ENCODE assay signal across 14 cellular contexts in the genomic region with DNA sequence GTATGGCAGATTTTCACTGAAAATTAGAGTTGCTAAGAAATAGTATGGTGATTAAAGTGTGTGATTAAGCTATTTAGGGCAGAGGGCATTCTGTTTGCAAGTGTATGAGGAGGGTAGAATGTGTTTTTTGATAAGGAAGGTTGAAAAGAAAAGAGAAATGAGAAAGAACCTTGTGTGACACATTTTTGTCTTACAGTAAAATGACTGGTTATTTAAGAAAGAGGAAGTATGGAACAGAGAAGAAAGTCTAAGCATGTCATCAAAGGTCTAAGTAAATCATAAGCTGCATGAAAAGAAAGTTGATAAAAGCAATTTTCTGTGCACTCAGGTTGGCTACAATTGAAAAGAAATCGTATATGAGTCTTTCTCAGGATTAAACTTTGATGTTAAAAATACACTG. TPM values are rescaled to one million over a fixed set of nuclear protein-coding genes. Genes with fewer than 3 reads are reported as not detected.
DNase-seq lines count a peak whose midpoint lies in the region; ATAC-seq, FAIRE-seq and TF ChIP-seq lines count a peak whose summit lies in the region.
"Had no signal": no experiment of that assay in that cellular context is flagged by ENCODE, and none has a peak within 500 bp of the region (broad histone marks: within the 10 kb centered on the region; RNA-seq: fewer than 3 reads in every experiment).

No MANE protein-coding gene starts in this region.

- CTCF ChIA-PET in HepG2 (lab: Yijun Ruan, JAX; ENCODE audit: low intra/inter-chr PET ratio, low total read pairs) = no interaction called here

- no peaks in the 10 kb centered on the region for H3K9me3 ChIP-seq in HepG2 (ENCODE audit: low read length)
- H3K9me3 ChIP-seq: Caco-2 had no signal

- H3K79me2 ChIP-seq in HepG2 (ENCODE audit: insufficient read depth, low read length) = no peaks in the 10 kb centered on the region

- peaks cover 3% of the 10 kb centered on the region; the same call in 1 of the 2 replicates for H3K4me1 ChIP-seq in HepG2 (ENCODE audit: insufficient read depth, low read length)
- H3K4me1 ChIP-seq: Caco-2 had no signal

- in situ Hi-C loops in HepG2 (cut with HindIII; ENCODE audit: extremely low pct_ligation_motif_present, low pct_unique_long_range_greater_than_20kb) = no loop called here

- H3K4me3 Mint-ChIP-seq in CD14-positive monocyte = peak overlapping the region in 1 of 2 donors; percentile 77
- H3K4me3 Mint-ChIP-seq: brain had no signal

- no peaks in the 10 kb centered on the region for H3K36me3 ChIP-seq in HepG2 (replicated peaks in 1 of 2; ENCODE audit: control insufficient read depth in 1 of 2, insufficient read depth in 2 of 2, low read length in 2 of 2)

- H3K4me3 ChIP-seq in NB4 (ENCODE audit: low read depth, low read length) (no peak overlapping the region), HepG2 (replicated peaks in 1 of 3; ENCODE audit: insufficient read depth in 1 of 3, low read depth in 2 of 3, low read length in 3 of 3) (no peak overlapping the region)
- H3K4me3 ChIP-seq: K562 had no signal

- no peak overlapping the region for H3K27ac ChIP-seq in HepG2 (ENCODE audit: extremely low read length, insufficient read depth, low read length)

- TF ChIP-seq RAD21 in HepG2 (CRISPR knock-in tag; IDR thresholded peaks at IDR 0.05) = no peak

- H3K27ac Mint-ChIP-seq in CD14-positive monocyte = peak overlapping the region; percentile 46 to 88 (median 83)

- 10% methylated on average over 1 of the region's 1 CpG for WGBS in HepG2 (ENCODE audit: low lambda C conversion rate)

- TF ChIP-seq POLR2A in NB4 (IDR thresholded peaks at IDR 0.05; ENCODE audit: extremely low read depth, insufficient read length) (no peak), HepG2 (IDR thresholded peaks at IDR 0.05; ENCODE audit: insufficient read depth in 1 of 2, low read depth in 2 of 2, low read length in 2 of 2) (no peak)

- peaks cover 0 to 22% of the 10 kb centered on the region in 2 experiments; a peak in 2 of 5 replicates for H3K27me3 ChIP-seq in HepG2 (ENCODE audit: control insufficient read depth in 1 of 2, insufficient read depth in 2 of 2, low read length in 2 of 2)

- peaks cover 11 to 14% of the 10 kb centered on the region in 2 donors for H3K36me3 Mint-ChIP-seq in CD14-positive monocyte
- H3K36me3 Mint-ChIP-seq: brain had no signal

- TF ChIP-seq EP300 in HepG2 (IDR thresholded peaks at IDR 0.05; ENCODE audit: low read depth in 2 of 2, low read length in 2 of 2) (no peak), HepG2 (CRISPR knock-in tag; IDR thresholded peaks at IDR 0.05; ENCODE audit: borderline replicate concordance) (no peak)

- no peak overlapping the region for H3K9ac ChIP-seq in HepG2 (ENCODE audit: insufficient read depth, low read depth, low read length)

- peaks cover 31% of the 10 kb centered on the region for H3K4me1 Mint-ChIP-seq in CD14-positive monocyte

- H3K27me3 Mint-ChIP-seq in CD14-positive monocyte (ENCODE audit: low read depth in 3 of 3) = no peaks in the 10 kb centered on the region
- H3K27me3 Mint-ChIP-seq: brain had no signal

- H3K4me2 ChIP-seq in HepG2 (ENCODE audit: low read depth, low read length) = no peak overlapping the region

- no peak for FAIRE-seq in HepG2 (lab: Jason Lieb, UNC)
- FAIRE-seq: K562, keratinocyte had no signal

- peaks cover 0 to 5% (median 3%) of the 10 kb centered on the region in 7 donors for H3K9me3 Mint-ChIP-seq in CD14-positive monocyte

- BruUV-seq in HepG2 (replicated peaks; lab: Mats Ljungman, UMichigan) = no TSS peak

- H4K20me1 ChIP-seq in HepG2 (ENCODE audit: insufficient read depth, low read length) = no peaks in the 10 kb centered on the region

- ATAC-seq in GM18858 (IDR thresholded peaks at IDR 0.05; ENCODE audit: unreplicated experiment) = peak; percentile 80
- ATAC-seq in HG02885 (IDR thresholded peaks at IDR 0.05; ENCODE audit: poor library complexity, unreplicated experiment) = peak; percentile 68
- ATAC-seq in GM21447 (IDR thresholded peaks at IDR 0.05; ENCODE audit: unreplicated experiment) = no peak
- ATAC-seq in HepG2 = no peak
- ATAC-seq: K562, Right ventricle myocardium inferior had no signal

- intact Hi-C loops in CD14-positive monocyte (cut with micrococcal nuclease) = no loop called here
- intact Hi-C loops in HepG2 (cut with micrococcal nuclease; ENCODE audit: unreplicated experiment) = no loop called here

- no peak overlapping the region for H2AFZ ChIP-seq in HepG2 (ENCODE audit: low read length)

- DNase-seq in CD14-positive monocyte (ENCODE audit: low spot score) (no peak), NB4 (ENCODE audit: low read depth) (peak; percentile 45), NCI-H146 (lab: John Stamatoyannopoulos, UW) (no peak), amygdala (lab: John Stamatoyannopoulos, UW) (no peak), HepG2 (ENCODE audit: low spot score) (no peak)
- DNase-seq: Caco-2, NCI-H446 had no signal

- TF ChIP-seq CTCF in CD14-positive monocyte (IDR thresholded peaks at IDR 0.05) (no peak), NB4 (IDR thresholded peaks at IDR 0.05; ENCODE audit: low read depth, low read length) (no peak), HepG2 (CRISPR knock-in tag; IDR thresholded peaks at IDR 0.05) (no peak)

- POLR2A ChIA-PET in HepG2 (lab: Yijun Ruan, JAX) = no interaction called here

RNA-seq across cellular contexts. Expression of a gene that starts 5.2 kb away (rescaled TPM):
- polyA plus RNA-seq in CD14-positive monocyte = 10 to 100 TPM; 10.3 to 12.6 TPM
- 0.06 and 0.11 TPM in 2 replicates for total RNA-seq in HepG2 (2016; rRNA removed; fragmentation: Illumina TruSeq; extraction: Trizol)
- 0.09 and 0.10 TPM in 2 replicates for total RNA-seq in HepG2 (2016; cell fraction: cytosol; rRNA removed; fragmentation: Illumina TruSeq; extraction: Trizol; ENCODE audit: low read depth)
- not detected in 2 replicates for total RNA-seq in HepG2 (2016; cell fraction: insoluble cytoplasmic fraction; rRNA removed; fragmentation: Illumina TruSeq; extraction: Trizol)
- not detected in 2 replicates for total RNA-seq in HepG2 (2016; cell fraction: membrane; rRNA removed; fragmentation: Illumina TruSeq; extraction: Trizol)
- total RNA-seq in HepG2 (2016; cell fraction: nucleus; rRNA removed; fragmentation: Illumina TruSeq; extraction: Trizol) = 0.25 TPM in 1 of 2 replicates, not detected in the other
- polyA plus RNA-seq in HepG2 (2011; rRNA removed) = not detected in 2 replicates
- polyA plus RNA-seq in HepG2 (2011; cell fraction: cytosol; rRNA removed) = not detected in 2 replicates
- polyA plus RNA-seq in HepG2 (2011; cell fraction: nucleus; rRNA removed) = not detected in 2 replicates
- polyA plus RNA-seq in HepG2 (2012) = not detected in 2 replicates
- polyA plus RNA-seq in HepG2 (2016; cell fraction: cytosol; fragmentation: Illumina TruSeq; extraction: Trizol; ENCODE audit: low read depth) = not detected in 2 replicates
- not detected in 2 replicates for polyA plus RNA-seq in HepG2 (2016; cell fraction: insoluble cytoplasmic fraction; fragmentation: Illumina TruSeq; extraction: Trizol; ENCODE audit: low read depth)
- not detected in 2 replicates for polyA plus RNA-seq in HepG2 (2016; cell fraction: membrane; fragmentation: Illumina TruSeq; extraction: Trizol; ENCODE audit: low read depth)
- polyA plus RNA-seq in HepG2 (2016; cell fraction: nucleus; fragmentation: Illumina TruSeq; extraction: Trizol; ENCODE audit: insufficient read depth, low read depth) = not detected in 2 replicates
- 0.04 and 0.09 TPM in 2 replicates for polyA minus RNA-seq in HepG2 (2011; rRNA and poly(A)+ RNA removed; ENCODE audit: low replicate concordance)
- polyA minus RNA-seq in HepG2 (2011; cell fraction: cytosol; rRNA and poly(A)+ RNA removed) = not detected in 2 replicates
- not detected in 2 replicates for polyA minus RNA-seq in HepG2 (2011; cell fraction: nucleus; rRNA and poly(A)+ RNA removed)

RNA-seq across cellular contexts. Expression of a gene that starts 6.7 kb away (rescaled TPM):
- 10 to 100 TPM; 17.0 to 18.1 TPM for polyA plus RNA-seq in CD14-positive monocyte
- total RNA-seq in HepG2 (2016; rRNA removed; fragmentation: Illumina TruSeq; extraction: Trizol) = 0.58 and 1.0 TPM in 2 replicates
- 0.10 and 0.35 TPM in 2 replicates for total RNA-seq in HepG2 (2016; cell fraction: cytosol; rRNA removed; fragmentation: Illumina TruSeq; extraction: Trizol; ENCODE audit: low read depth)
- total RNA-seq in HepG2 (2016; cell fraction: insoluble cytoplasmic fraction; rRNA removed; fragmentation: Illumina TruSeq; extraction: Trizol) = 0.88 and 0.89 TPM in 2 replicates
- 0.34 and 0.48 TPM in 2 replicates for total RNA-seq in HepG2 (2016; cell fraction: membrane; rRNA removed; fragmentation: Illumina TruSeq; extraction: Trizol)
- total RNA-seq in HepG2 (2016; cell fraction: nucleus; rRNA removed; fragmentation: Illumina TruSeq; extraction: Trizol) = 0.34 and 0.44 TPM in 2 replicates
- polyA plus RNA-seq in HepG2 (2011; rRNA removed) = 0.04 and 0.16 TPM in 2 replicates
- 0.05 and 0.08 TPM in 2 replicates for polyA plus RNA-seq in HepG2 (2011; cell fraction: cytosol; rRNA removed)
- polyA plus RNA-seq in HepG2 (2011; cell fraction: nucleus; rRNA removed) = not detected in 2 replicates
- 0.20 TPM in 1 of 2 replicates, not detected in the other for polyA plus RNA-seq in HepG2 (2012)
- polyA plus RNA-seq in HepG2 (2016; cell fraction: cytosol; fragmentation: Illumina TruSeq; extraction: Trizol; ENCODE audit: low read depth) = 0.07 and 0.27 TPM in 2 replicates
- polyA plus RNA-seq in HepG2 (2016; cell fraction: insoluble cytoplasmic fraction; fragmentation: Illumina TruSeq; extraction: Trizol; ENCODE audit: low read depth) = 0.84 and 1.0 TPM in 2 replicates
- 0.23 and 0.33 TPM in 2 replicates for polyA plus RNA-seq in HepG2 (2016; cell fraction: membrane; fragmentation: Illumina TruSeq; extraction: Trizol; ENCODE audit: low read depth)
- 0.55 and 0.74 TPM in 2 replicates for polyA plus RNA-seq in HepG2 (2016; cell fraction: nucleus; fragmentation: Illumina TruSeq; extraction: Trizol; ENCODE audit: insufficient read depth, low read depth)
- polyA minus RNA-seq in HepG2 (2011; rRNA and poly(A)+ RNA removed; ENCODE audit: low replicate concordance) = 0.28 TPM in 1 of 2 replicates, not detected in the other
- polyA minus RNA-seq in HepG2 (2011; cell fraction: cytosol; rRNA and poly(A)+ RNA removed) = not detected in 2 replicates
- 0.77 TPM in 1 of 2 replicates, not detected in the other for polyA minus RNA-seq in HepG2 (2011; cell fraction: nucleus; rRNA and poly(A)+ RNA removed)

RNA-seq across cellular contexts. Expression of a gene that starts 44.8 kb away (rescaled TPM):
- polyA plus RNA-seq in CD14-positive monocyte = under 1 TPM; 0.30 to 0.68 TPM
- total RNA-seq in HepG2 (2016; rRNA removed; fragmentation: Illumina TruSeq; extraction: Trizol) = 16.5 and 20.8 TPM in 2 replicates
- 12.0 and 16.8 TPM in 2 replicates for total RNA-seq in HepG2 (2016; cell fraction: cytosol; rRNA removed; fragmentation: Illumina TruSeq; extraction: Trizol; ENCODE audit: low read depth)
- 16.0 and 19.8 TPM in 2 replicates for total RNA-seq in HepG2 (2016; cell fraction: insoluble cytoplasmic fraction; rRNA removed; fragmentation: Illumina TruSeq; extraction: Trizol)
- total RNA-seq in HepG2 (2016; cell fraction: membrane; rRNA removed; fragmentation: Illumina TruSeq; extraction: Trizol) = 19.8 and 25.4 TPM in 2 replicates
- total RNA-seq in HepG2 (2016; cell fraction: nucleus; rRNA removed; fragmentation: Illumina TruSeq; extraction: Trizol) = 21.0 and 24.6 TPM in 2 replicates
- polyA plus RNA-seq in HepG2 (2011; rRNA removed) = 13.2 and 13.9 TPM in 2 replicates
- polyA plus RNA-seq in HepG2 (2011; cell fraction: cytosol; rRNA removed) = 11.3 and 13.1 TPM in 2 replicates
- 14.7 and 16.7 TPM in 2 replicates for polyA plus RNA-seq in HepG2 (2011; cell fraction: nucleus; rRNA removed)
- 3.4 and 4.4 TPM in 2 replicates for polyA plus RNA-seq in HepG2 (2012)
- polyA plus RNA-seq in HepG2 (2016; cell fraction: cytosol; fragmentation: Illumina TruSeq; extraction: Trizol; ENCODE audit: low read depth) = 6.8 and 7.8 TPM in 2 replicates
- polyA plus RNA-seq in HepG2 (2016; cell fraction: insoluble cytoplasmic fraction; fragmentation: Illumina TruSeq; extraction: Trizol; ENCODE audit: low read depth) = 17.5 and 19.7 TPM in 2 replicates
- polyA plus RNA-seq in HepG2 (2016; cell fraction: membrane; fragmentation: Illumina TruSeq; extraction: Trizol; ENCODE audit: low read depth) = 10.7 and 11.4 TPM in 2 replicates
- 15.5 and 16.5 TPM in 2 replicates for polyA plus RNA-seq in HepG2 (2016; cell fraction: nucleus; fragmentation: Illumina TruSeq; extraction: Trizol; ENCODE audit: insufficient read depth, low read depth)
- polyA minus RNA-seq in HepG2 (2011; rRNA and poly(A)+ RNA removed; ENCODE audit: low replicate concordance) = 0.12 and 37.2 TPM in 2 replicates
- 17.1 and 17.7 TPM in 2 replicates for polyA minus RNA-seq in HepG2 (2011; cell fraction: cytosol; rRNA and poly(A)+ RNA removed)
- polyA minus RNA-seq in HepG2 (2011; cell fraction: nucleus; rRNA and poly(A)+ RNA removed) = 29.2 and 36.2 TPM in 2 replicates

Comparison
In these comparisons a context has a peak if more than half of its experiments do, and no peak if none do; other contexts are left out.
1. ATAC-seq: peak in GM18858 (single experiment) and HG02885 (single experiment); none in GM21447 (single experiment) and HepG2 (single experiment).
2. RNA of a gene that starts 5.2 kb away (polyA plus RNA-seq): 10.3 to 12.6 TPM in CD14-positive monocyte; not detected in HepG2; every median in the first group is over 10 times any median in the second.
3. RNA of a gene that starts 6.7 kb away (polyA plus RNA-seq): 17.0 to 18.1 TPM in CD14-positive monocyte; 0.04 to 1.0 TPM in HepG2; every median in the first group is over 4 times any median in the second.